Comparison of ENCODE assay signal across 19 cellular contexts in genomic region chr12:106093246-106093645, GRCh38. TPM values are rescaled to one million over a fixed set of nuclear protein-coding genes. Genes with fewer than 3 reads are reported as not detected.
DNase-seq lines count a peak whose midpoint lies in the region; ATAC-seq, FAIRE-seq and TF ChIP-seq lines count a peak whose summit lies in the region.
"Had no signal": no experiment of that assay in that cellular context is flagged by ENCODE, and none has a peak within 500 bp of the region (broad histone marks: within the 10 kb centered on the region; RNA-seq: fewer than 3 reads in every experiment).

No MANE protein-coding gene starts in this region.

- TF ChIP-seq POLR2A in K562 (conservative IDR thresholded peaks at IDR 0.05) = no peak

- BruUV-seq in K562 (replicated peaks; lab: Mats Ljungman, UMichigan) = no TSS peak

- H3K36me3 ChIP-seq in K562 (ENCODE audit: control insufficient read depth, insufficient read depth, low read length) (no peaks in the 10 kb centered on the region), lower lobe of right lung (no peaks in the 10 kb centered on the region), tibial artery (no peaks in the 10 kb centered on the region)
- H3K36me3 ChIP-seq: left lung, neutrophil had no signal

- no peak overlapping the region for H3K4me2 ChIP-seq in K562 (ENCODE audit: insufficient read depth, low read length)

- no peak for TF ChIP-seq RAD21 in K562 (CRISPR knock-in tag; conservative IDR thresholded peaks at IDR 0.05 in 1 of 2, IDR thresholded peaks at IDR 0.05 in 1 of 2)

- no peak for TF ChIP-seq EP300 in K562 (IDR thresholded peaks at IDR 0.05; ENCODE audit: low read length)

- in situ Hi-C loops in K562 (cut with MboI) = no loop called here

- H3K9me3 Mint-ChIP-seq in activated CD4-positive, alpha-beta T cell treated with anti-CD3 and anti-CD28 coated beads, Interleukin-2, amount 10 ng/mL, durations not matched to agents 7 days and 5 days = no peaks in the 10 kb centered on the region
- H3K9me3 Mint-ChIP-seq: activated CD4-positive, alpha-beta T cell treated with anti-CD3 and anti-CD28 coated beads, Interleukin-2, amount 10 ng/mL, durations not matched to agents 24 days and 14 days; central memory CD8-positive, alpha-beta T cell; IgD-negative memory B cell had no signal

- H3K27me3 Mint-ChIP-seq in activated CD4-positive, alpha-beta T cell treated with anti-CD3 and anti-CD28 coated beads, Interleukin-2, amount 10 ng/mL, durations not matched to agents 7 days and 5 days = peaks cover 3% of the 10 kb centered on the region

- H3K4me3 ChIP-seq in K562 = no peak overlapping the region
- H3K4me3 ChIP-seq in lower lobe of right lung = no peak overlapping the region
- no peak overlapping the region for H3K4me3 ChIP-seq in tibial artery
- H3K4me3 ChIP-seq: left lung had no signal

- H3K27ac ChIP-seq in K562 (ENCODE audit: extremely low read depth, low read depth, low read length) (no peak overlapping the region), lower lobe of right lung (peak overlapping the region; percentile 10), tibial artery (peak overlapping the region; percentile 78 to 86)
- H3K27ac ChIP-seq: C4-2B, neutrophil had no signal

- DNase-seq in cardiac septum (ENCODE audit: low spot score) (peak; percentile 58), left cardiac atrium (no peak), K562 (ENCODE audit: extremely low read depth in 1 of 4, low spot score in 3 of 4) (no peak), lower lobe of right lung (no peak), tibial artery (no peak), NCI-H2171 treated with DMSO at 0.1 percent for 48 hours (lab: John Stamatoyannopoulos, UW) (no peak)
- no peak for DNase-seq in activated CD4-positive, alpha-beta T cell treated with anti-CD3 and anti-CD28 coated beads, Interleukin-2, amount 10 ng/mL, durations not matched to agents 7 days and 5 days
- DNase-seq: activated CD4-positive, alpha-beta T cell treated with anti-CD3 and anti-CD28 coated beads, Interleukin-2, amount 10 ng/mL, durations not matched to agents 24 days and 14 days; activated CD8-positive, alpha-beta memory T cell treated with anti-CD3 and anti-CD28 coated beads, Interleukin-2, amount 50 U/mL, for 4 hours; activated effector memory CD4-positive, alpha-beta T cell treated with Interleukin-2 at 50 U/mL for 16 hours; left lung; NCI-H1417 treated with DMSO at 0.1 percent for 48 hours; NCI-H748 treated with DMSO at 0.1 percent for 48 hours; SHP77 treated with DMSO at 0.1 percent for 48 hours had no signal

- H3K27ac Mint-ChIP-seq in activated CD4-positive, alpha-beta T cell treated with anti-CD3 and anti-CD28 coated beads, Interleukin-2, amount 10 ng/mL, durations not matched to agents 7 days and 5 days = no peak overlapping the region
- H3K27ac Mint-ChIP-seq: activated CD4-positive, alpha-beta T cell treated with anti-CD3 and anti-CD28 coated beads, Interleukin-2, amount 10 ng/mL, durations not matched to agents 24 days and 14 days; IgD-negative memory B cell had no signal

- no peak for ATAC-seq in left cardiac atrium
- ATAC-seq in K562 = no peak
- ATAC-seq in lower lobe of right lung = no peak
- ATAC-seq in HG03159 (IDR thresholded peaks at IDR 0.05; ENCODE audit: unreplicated experiment) = no peak
- ATAC-seq: left lung had no signal

- H3K4me1 ChIP-seq in K562 (replicated peaks in 1 of 2; ENCODE audit: control insufficient read depth in 2 of 2, insufficient read depth in 2 of 2, low read length in 2 of 2) (no peaks in the 10 kb centered on the region), lower lobe of right lung (peaks cover 39% of the 10 kb centered on the region), tibial artery (peaks cover 7 to 95% (median 76%) of the 10 kb centered on the region in 4 donors)
- H3K4me1 ChIP-seq: left lung had no signal

- peaks cover 2 to 45% of the 10 kb centered on the region in 2 experiments; a peak in 3 of 5 replicates for H3K27me3 ChIP-seq in K562 (ENCODE audit: control insufficient read depth in 2 of 2, insufficient read depth in 2 of 2, low read length in 2 of 2)
- no peaks in the 10 kb centered on the region for H3K27me3 ChIP-seq in lower lobe of right lung (ENCODE audit: low read depth)
- H3K27me3 ChIP-seq in tibial artery = no peaks in the 10 kb centered on the region
- H3K27me3 ChIP-seq: left lung, neutrophil had no signal

- intact Hi-C loops in cardiac septum (cut with DNase I) (loop anchor here (5.0 kb wide), 1 partner anchor 856 kb away; the partner anchor contains the start of gene APPL2), left cardiac atrium (cut with DNase I) (no loop called here), K562 (cut with micrococcal nuclease) (no loop called here), lower lobe of right lung (cut with DNase I) (no loop called here), tibial artery (cut with DNase I; ENCODE audit: low total_unique reads) (no loop called here)

- FAIRE-seq in K562 (lab: Jason Lieb, UNC) = no peak

- H3K79me2 ChIP-seq in K562 (ENCODE audit: control insufficient read depth, insufficient read depth, low read length) = no peaks in the 10 kb centered on the region

- CTCF ChIA-PET in K562 (lab: Yijun Ruan, JAX; ENCODE audit: low intra/inter-chr PET ratio) = no interaction called here
- CTCF ChIA-PET in activated CD4-positive, alpha-beta T cell treated with anti-CD3 and anti-CD28 coated beads, Interleukin-2, amount 10 ng/mL, durations not matched to agents 7 days and 5 days (lab: Charles Lee) = no interaction called here

- H3K4me1 Mint-ChIP-seq in activated CD4-positive, alpha-beta T cell treated with anti-CD3 and anti-CD28 coated beads, Interleukin-2, amount 10 ng/mL, durations not matched to agents 7 days and 5 days = no peaks in the 10 kb centered on the region
- H3K4me1 Mint-ChIP-seq: activated CD4-positive, alpha-beta T cell treated with anti-CD3 and anti-CD28 coated beads, Interleukin-2, amount 10 ng/mL, durations not matched to agents 24 days and 14 days; central memory CD8-positive, alpha-beta T cell; IgD-negative memory B cell had no signal

- 0% methylated on average over 6 of the region's 6 CpGs for WGBS in K562 (ENCODE audit: insufficient coverage, low coverage, missing lambda C conversion rate)

- H3K9me3 ChIP-seq in K562 (replicated peaks; ENCODE audit: control insufficient read depth, insufficient read depth, low read depth, low read length) (no peaks in the 10 kb centered on the region), lower lobe of right lung (no peaks in the 10 kb centered on the region), tibial artery (no peaks in the 10 kb centered on the region)
- H3K9me3 ChIP-seq: left lung, neutrophil had no signal

- TF ChIP-seq CTCF in K562 (IDR thresholded peaks at IDR 0.05 in 2 of 3, conservative IDR thresholded peaks at IDR 0.05 in 1 of 3; ENCODE audit: insufficient read depth in 2 of 3, low read depth in 1 of 3, low read length in 3 of 3) = no peak
- no peak for TF ChIP-seq CTCF in lower lobe of right lung (IDR thresholded peaks at IDR 0.05)
- no peak for TF ChIP-seq CTCF in tibial artery (IDR thresholded peaks at IDR 0.05)

- H2AFZ ChIP-seq in K562 (ENCODE audit: low read depth, low read length) = no peak overlapping the region

- H3K9ac ChIP-seq in K562 (ENCODE audit: insufficient read depth in 1 of 2, low read depth in 2 of 2, low read length in 2 of 2) = no peak overlapping the region

- no peaks in the 10 kb centered on the region; the same call in 1 of the 2 replicates for H4K20me1 ChIP-seq in K562 (replicated peaks; ENCODE audit: control insufficient read depth, insufficient read depth, low read length)

- POLR2A ChIA-PET in K562 (lab: Yijun Ruan, JAX) = no interaction called here
- POLR2A ChIA-PET in activated CD4-positive, alpha-beta T cell treated with anti-CD3 and anti-CD28 coated beads, Interleukin-2, amount 10 ng/mL, durations not matched to agents 7 days and 5 days (lab: Charles Lee) = no interaction called here

- no peaks in the 10 kb centered on the region for H3K9me1 ChIP-seq in K562 (ENCODE audit: control insufficient read depth, insufficient read depth, low read length)

- no peaks in the 10 kb centered on the region for H3K36me3 Mint-ChIP-seq in activated CD4-positive, alpha-beta T cell treated with anti-CD3 and anti-CD28 coated beads, Interleukin-2, amount 10 ng/mL, durations not matched to agents 7 days and 5 days (ENCODE audit: low read depth)
- H3K36me3 Mint-ChIP-seq: IgD-negative memory B cell had no signal

- H3K4me3 Mint-ChIP-seq in activated CD4-positive, alpha-beta T cell treated with anti-CD3 and anti-CD28 coated beads, Interleukin-2, amount 10 ng/mL, durations not matched to agents 7 days and 5 days = no peak overlapping the region
- H3K4me3 Mint-ChIP-seq: activated CD4-positive, alpha-beta T cell treated with anti-CD3 and anti-CD28 coated beads, Interleukin-2, amount 10 ng/mL, durations not matched to agents 24 days and 14 days; central memory CD8-positive, alpha-beta T cell; IgD-negative memory B cell had no signal

TF ChIP-seq in K562, 482 proteins besides CTCF, POLR2A, EP300 and RAD21:
- peak; percentile 71 for TF ChIP-seq RFX1 (IDR thresholded peaks at IDR 0.05)
- no peak for TF ChIP-seq ZC3H8 (IDR thresholded peaks at IDR 0.05)
TF ChIP-seq in K562: peak in this region for 1.

RNA-seq across cellular contexts. Expression of gene NUAK1, which starts 45.5 kb away (rescaled TPM):
- total RNA-seq in cardiac septum (66.8 TPM), left cardiac atrium (10 to 100 TPM; 20.4 to 40.1 TPM), K562 (2014; rRNA removed) (not detected in 2 replicates), K562 (2014; rRNA removed; fragmentation: Illumina TruSeq; extraction: Trizol) (not detected in 2 replicates), K562 (2015; rRNA removed; fragmentation: Illumina TruSeq; extraction: Trizol) (not detected in 2 replicates), K562 (2021) (0.02 TPM in 2 replicates), lower lobe of right lung (17.5 TPM)
- not detected in 2 replicates for total RNA-seq in K562 (2011; cell fraction: chromatin; rRNA removed; ENCODE audit: low replicate concordance)
- total RNA-seq in K562 (2011; cell fraction: nucleolus; rRNA removed) = not detected in 2 replicates
- total RNA-seq in K562 (2011; cell fraction: nucleoplasm; rRNA removed) = not detected in 2 replicates
- polyA plus RNA-seq in K562 (2011; rRNA removed) (not detected in 2 replicates), K562 (2014; fragmentation: Illumina TruSeq; extraction: Trizol) (not detected in 2 replicates), K562 (2014; fragmentation: Nextera tagmentation; extraction: Ambion mirVana) (not detected), K562 (2014; rRNA removed) (not detected in 2 replicates)
- 0.22 TPM in 1 of 2 replicates, not detected in the other for polyA plus RNA-seq in K562 (2011; cell fraction: cytosol; rRNA removed)
- not detected in 2 replicates for polyA plus RNA-seq in K562 (2011; cell fraction: nucleus; rRNA removed)
- polyA plus RNA-seq in K562 (2012) = not detected in 2 replicates
- not detected in 2 replicates for polyA minus RNA-seq in K562 (2011; rRNA and poly(A)+ RNA removed)
- not detected in 2 replicates for polyA minus RNA-seq in K562 (2011; cell fraction: cytosol; rRNA and poly(A)+ RNA removed)
- not detected in 2 replicates for polyA minus RNA-seq in K562 (2011; cell fraction: nucleus; rRNA and poly(A)+ RNA removed)
- not detected for total RNA-seq in activated CD4-positive, alpha-beta T cell treated with anti-CD3 and anti-CD28 coated beads, Interleukin-2, amount 10 ng/mL, durations not matched to agents 7 days and 5 days
- total RNA-seq: activated CD4-positive, alpha-beta T cell treated with anti-CD3 and anti-CD28 coated beads, Interleukin-2, amount 10 ng/mL, durations not matched to agents 24 days and 14 days had no signal
- polyA plus RNA-seq: IgD-negative memory B cell had no signal

Comparison
In these comparisons a context has a peak if more than half of its experiments do, and no peak if none do; other contexts are left out.
1. RNA of gene NUAK1, which starts 45.5 kb away (total RNA-seq): 66.8 TPM in cardiac septum (single experiment), 20.4 to 40.1 TPM in left cardiac atrium and 17.5 TPM in lower lobe of right lung (single experiment); 0.02 TPM in K562 and not detected in activated CD4-positive, alpha-beta T cell treated with anti-CD3 and anti-CD28 coated beads, Interleukin-2, amount 10 ng/mL, durations not matched to agents 7 days and 5 days; every median in the first group is over 10 times any median in the second.